Comparison of ENCODE assay signal across 18 cellular contexts in the genomic region with DNA sequence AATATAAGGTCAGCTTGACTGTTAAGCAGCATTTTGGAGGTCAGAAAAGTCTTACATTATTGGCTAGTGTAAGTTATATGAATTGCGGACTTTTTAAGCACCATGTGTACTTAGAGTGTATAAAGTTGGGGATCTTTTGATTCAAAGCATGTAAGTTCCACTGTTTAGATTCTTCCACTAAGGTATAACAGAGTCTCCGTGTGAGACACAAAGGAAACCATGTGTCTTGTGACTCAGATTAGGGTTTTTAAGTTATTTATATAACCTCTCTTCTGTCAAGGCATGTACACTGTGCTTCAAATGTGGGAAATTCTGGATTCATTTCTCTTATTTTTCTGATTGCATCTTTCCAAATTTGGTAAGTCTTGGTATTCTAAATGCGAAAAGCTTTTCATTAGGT.
DNase-seq lines count a peak whose midpoint lies in the region; ATAC-seq and TF ChIP-seq lines count a peak whose summit lies in the region.
"Had no signal": no experiment of that assay in that cellular context is flagged by ENCODE, and none has a peak within 500 bp of the region (broad histone marks: within the 10 kb centered on the region; RNA-seq: fewer than 3 reads in every experiment).

No MANE protein-coding gene starts in this region.

- H3K27me3 Mint-ChIP-seq in CD4-positive, alpha-beta memory T cell: no peaks in the 10 kb centered on the region

- no peak for TF ChIP-seq EP300 in gastroesophageal sphincter (IDR thresholded peaks at IDR 0.05)

- no peaks in the 10 kb centered on the region for H3K79me2 ChIP-seq in OCI-LY1 (ENCODE audit: insufficient read depth, low read length)
- no peaks in the 10 kb centered on the region for H3K79me2 ChIP-seq in mammary epithelial cell (ENCODE audit: insufficient read depth, low read length)

- no peaks in the 10 kb centered on the region for H3F3A ChIP-seq in OCI-LY1 (ENCODE audit: insufficient read depth, low read length)

- CTCF ChIA-PET in mammary epithelial cell (lab: Charles Lee; ENCODE audit: low non-redundant PET): interaction anchor here (0.7 kb wide), 1 partner anchor 134 kb away, joined by 3 read pairs; no protein-coding TSS in a partner anchor
- CTCF ChIA-PET in CD4-positive, alpha-beta memory T cell (lab: Charles Lee; ENCODE audit: partially characterized antibody): no interaction called here

- POLR2A ChIA-PET in CD4-positive, alpha-beta memory T cell (lab: Charles Lee; ENCODE audit: partially characterized antibody): no interaction called here

- H3K4me1 Mint-ChIP-seq in CD4-positive, alpha-beta memory T cell: no peaks in the 10 kb centered on the region

- dilution Hi-C loops in mammary epithelial cell (cut with HindIII; ENCODE audit: low sequenced_read_pairs): no loop called here

- in situ Hi-C loops in mammary epithelial cell (cut with MboI; ENCODE audit: low sequenced_read_pairs in 2 of 2): no loop called here

- H3K9ac ChIP-seq in OCI-LY1 (ENCODE audit: low read length) (peak overlapping the region; percentile 31), mammary epithelial cell (ENCODE audit: insufficient read depth, low read length) (no peak overlapping the region), skeletal muscle satellite cell (ENCODE audit: low read depth, low read length) (no peak overlapping the region)

- H3K4me1 ChIP-seq in OCI-LY1 (ENCODE audit: insufficient read depth, low read length, severe bottlenecking) (peaks cover 97% of the 10 kb centered on the region), mammary epithelial cell (ENCODE audit: insufficient read depth, low read length) (peaks cover 23% of the 10 kb centered on the region), skeletal muscle satellite cell (ENCODE audit: control insufficient read depth, insufficient read depth, low read length) (peaks cover 18% of the 10 kb centered on the region), gastroesophageal sphincter (no peaks in the 10 kb centered on the region)
- no peaks in the 10 kb centered on the region for H3K4me1 ChIP-seq in CD4-positive, alpha-beta memory T cell (ENCODE audit: insufficient read depth, low read length)

- H3K36me3 Mint-ChIP-seq in CD4-positive, alpha-beta memory T cell: no peaks in the 10 kb centered on the region

- H2AFZ ChIP-seq in OCI-LY1 (ENCODE audit: low read length): no peak overlapping the region
- H2AFZ ChIP-seq in mammary epithelial cell (ENCODE audit: low read depth, low read length): peak overlapping the region; percentile 36

- H4K20me1 ChIP-seq in OCI-LY1 (ENCODE audit: insufficient read depth, low read length) (no peaks in the 10 kb centered on the region), mammary epithelial cell (ENCODE audit: insufficient read depth, low read length) (no peaks in the 10 kb centered on the region)

- no peaks in the 10 kb centered on the region for H3K9me3 ChIP-seq in OCI-LY1 (ENCODE audit: low read length)
- H3K9me3 ChIP-seq in mammary epithelial cell (replicated peaks; ENCODE audit: insufficient read depth, low read length): no peaks in the 10 kb centered on the region
- no peaks in the 10 kb centered on the region for H3K9me3 ChIP-seq in skeletal muscle satellite cell (replicated peaks; ENCODE audit: low read length)
- H3K9me3 ChIP-seq in gastroesophageal sphincter: no peaks in the 10 kb centered on the region
- H3K9me3 ChIP-seq in CD4-positive, alpha-beta memory T cell (ENCODE audit: control insufficient read depth in 1 of 2, low read length in 2 of 2): no peaks in the 10 kb centered on the region
- H3K9me3 ChIP-seq: SJSA1 had no signal

- H3K27me3 ChIP-seq in OCI-LY1 (ENCODE audit: insufficient read depth, low read length) (no peaks in the 10 kb centered on the region), mammary epithelial cell (ENCODE audit: insufficient read depth, low read length) (no peaks in the 10 kb centered on the region), skeletal muscle satellite cell (ENCODE audit: control insufficient read depth, insufficient read depth, low read length) (no peaks in the 10 kb centered on the region), gastroesophageal sphincter (no peaks in the 10 kb centered on the region)
- no peaks in the 10 kb centered on the region for H3K27me3 ChIP-seq in CD4-positive, alpha-beta memory T cell (ENCODE audit: insufficient read depth, low read length)
- H3K27me3 ChIP-seq: SJSA1 had no signal

- ATAC-seq in gastroesophageal sphincter: no peak
- ATAC-seq: PC-3 had no signal

- intact Hi-C loops in mammary epithelial cell (cut with micrococcal nuclease): loop anchor here (10.0 kb wide), 3 partner anchors 243 to 1117 kb away; no protein-coding TSS in a partner anchor
- intact Hi-C loops in CD4-positive, alpha-beta memory T cell (cut with micrococcal nuclease): no loop called here

- peaks cover 0 to 19% (median 2%) of the 10 kb centered on the region in 8 donors for H3K9me3 Mint-ChIP-seq in CD4-positive, alpha-beta memory T cell

- peak; percentile 74 for DNase-seq in mammary epithelial cell
- DNase-seq in fibroblast of peridontal ligament (ENCODE audit: extremely low read depth): peak; percentile 5
- no peak for DNase-seq in CD4-positive, alpha-beta memory T cell
- no peak for DNase-seq in iPS-NIHi11 (ENCODE audit: low spot score)
- DNase-seq in NCI-H69 (lab: John Stamatoyannopoulos, UW): no peak
- DNase-seq: ACHN, C1 segment of cervical spinal cord, DMS 273 treated with DMSO at 0.1 percent for 48 hours, GDM1, H7, NCI-H1694 treated with DMSO at 0.1 percent for 48 hours, NCI-H774, PC-3, RPMI8226 had no signal

- H3K27ac ChIP-seq in OCI-LY1 (ENCODE audit: low read depth, low read length, poor library complexity, severe bottlenecking) (peak overlapping the region; percentile 66), mammary epithelial cell (ENCODE audit: insufficient read depth, low read depth, low read length) (peak overlapping the region; percentile 70), gastroesophageal sphincter (no peak overlapping the region)
- H3K27ac ChIP-seq in CD4-positive, alpha-beta memory T cell (ENCODE audit: low read depth, low read length): no peak overlapping the region
- H3K27ac ChIP-seq: SJSA1 had no signal

- H3K4me3 ChIP-seq in OCI-LY1 (ENCODE audit: low read depth, low read length, poor library complexity, severe bottlenecking): no peak overlapping the region
- H3K4me3 ChIP-seq in mammary epithelial cell (replicated peaks in 1 of 3; ENCODE audit: insufficient read depth in 1 of 3, low read depth in 2 of 3, low read length in 3 of 3): peak overlapping the region in 1 of 3 experiments; percentile 22
- no peak overlapping the region for H3K4me3 ChIP-seq in skeletal muscle satellite cell (ENCODE audit: low read length)
- no peak overlapping the region for H3K4me3 ChIP-seq in gastroesophageal sphincter
- no peak overlapping the region for H3K4me3 ChIP-seq in CD4-positive, alpha-beta memory T cell (ENCODE audit: low read length in 2 of 2)
- H3K4me3 ChIP-seq: SJSA1 had no signal

- H3K36me3 ChIP-seq in OCI-LY1 (ENCODE audit: insufficient read depth, low read length) (no peaks in the 10 kb centered on the region), mammary epithelial cell (ENCODE audit: insufficient read depth, low read length) (no peaks in the 10 kb centered on the region), skeletal muscle satellite cell (ENCODE audit: insufficient read depth, low read length) (no peaks in the 10 kb centered on the region), gastroesophageal sphincter (no peaks in the 10 kb centered on the region)
- H3K36me3 ChIP-seq in CD4-positive, alpha-beta memory T cell (ENCODE audit: insufficient read depth, low read length): no peaks in the 10 kb centered on the region
- H3K36me3 ChIP-seq: SJSA1 had no signal

- TF ChIP-seq POLR2A in gastroesophageal sphincter (IDR thresholded peaks at IDR 0.05): no peak

- no peak overlapping the region for H3K4me3 Mint-ChIP-seq in CD4-positive, alpha-beta memory T cell

- no TSS peak for BruUV-seq in mammary epithelial cell (replicated peaks; lab: Mats Ljungman, UMichigan)

- no peak overlapping the region for H3K27ac Mint-ChIP-seq in CD4-positive, alpha-beta memory T cell

- no peaks in the 10 kb centered on the region for H3K9me2 ChIP-seq in OCI-LY1 (ENCODE audit: low read depth, low read length)

- TF ChIP-seq CTCF in OCI-LY1 (IDR thresholded peaks at IDR 0.05; ENCODE audit: low read length) (no peak), mammary epithelial cell (conservative IDR thresholded peaks at IDR 0.05 in 1 of 2, IDR thresholded peaks at IDR 0.05 in 1 of 2; ENCODE audit: extremely low read depth in 1 of 2, insufficient read depth in 1 of 2, low read depth in 1 of 2, low read length in 2 of 2) (no peak), gastroesophageal sphincter (IDR thresholded peaks at IDR 0.05) (no peak)

- H3K4me2 ChIP-seq in OCI-LY1 (ENCODE audit: low read length) (peak overlapping the region; percentile 35), mammary epithelial cell (ENCODE audit: insufficient read depth, low read depth, low read length) (peak overlapping the region; percentile 83), skeletal muscle satellite cell (ENCODE audit: low read length) (peak overlapping the region; percentile 57)

- WGBS in mammary epithelial cell (ENCODE audit: low coverage, missing lambda C conversion rate): 44% methylated on average over 3 of the region's 3 CpGs
- WGBS in gastroesophageal sphincter (ENCODE audit: low coverage in 1 of 2), 2 donors: 38 to 41% methylated on average over 3 of the region's 3 CpGs

Comparison
In these comparisons a context has a peak if more than half of its experiments do, and no peak if none do; other contexts are left out.
1. H3K27ac ChIP-seq: peak in OCI-LY1 (single experiment) and mammary epithelial cell (single experiment); none in gastroesophageal sphincter (0 of 4) and CD4-positive, alpha-beta memory T cell (single experiment).
2. DNase-seq: peak in mammary epithelial cell (single experiment) and fibroblast of peridontal ligament (single experiment); none in CD4-positive, alpha-beta memory T cell (0 of 5), iPS-NIHi11 (single experiment) and NCI-H69 (single experiment).
3. Peak in every context shown above with its lines, with median percentiles within 50 percentile points of each other: H3K4me2 ChIP-seq.